Comparison of ENCODE assay signal across 26 cellular contexts in genomic region chr13:70027551-70027950, GRCh38.
DNase-seq lines count a peak whose midpoint lies in the region; FAIRE-seq and TF ChIP-seq lines count a peak whose summit lies in the region.
"Had no signal": no experiment of that assay in that cellular context is flagged by ENCODE, and none has a peak within 500 bp of the region (broad histone marks: within the 10 kb centered on the region; RNA-seq: fewer than 3 reads in every experiment).

No MANE protein-coding gene starts in this region.

- no peaks in the 10 kb centered on the region for H4K20me1 ChIP-seq in SU-DHL-6 (ENCODE audit: low read depth, low read length)
- H4K20me1 ChIP-seq: BLaER1 treated with 17β-estradiol and CSF1 and Interleukin-3, amounts not matched to agents 10 nM and 100 nM had no signal

- H3K27me3 Mint-ChIP-seq in HFFc6 (ENCODE audit: insufficient read depth): no peaks in the 10 kb centered on the region
- H3K27me3 Mint-ChIP-seq: CD4-positive, alpha-beta T cell; CD8-positive, alpha-beta memory T cell had no signal

- no peaks in the 10 kb centered on the region for H3K9me2 ChIP-seq in SU-DHL-6 (replicated peaks; ENCODE audit: insufficient read depth, low read length)

- H3K27ac ChIP-seq in SU-DHL-6 (ENCODE audit: low read depth, low read length): no peak overlapping the region
- H3K27ac ChIP-seq: A549; BLaER1 treated with 17β-estradiol and CSF1 and Interleukin-3, amounts not matched to agents 10 nM and 100 nM; GM23248 had no signal

- H2AFZ ChIP-seq in SU-DHL-6 (ENCODE audit: low read depth, low read length, severe bottlenecking): peak overlapping the region; percentile 68
- H2AFZ ChIP-seq: GM23248 had no signal

- TF ChIP-seq CTCF in SU-DHL-6 (IDR thresholded peaks at IDR 0.05; ENCODE audit: insufficient read depth, low read length, poor library complexity, severe bottlenecking) (no peak), HFFc6 (IDR thresholded peaks at IDR 0.05) (no peak)

- H3K9ac ChIP-seq in SU-DHL-6 (ENCODE audit: low read length): no peak overlapping the region
- H3K9ac ChIP-seq: BLaER1 treated with 17β-estradiol and CSF1 and Interleukin-3, amounts not matched to agents 10 nM and 100 nM; GM23248 had no signal

- H3K36me3 Mint-ChIP-seq in HFFc6 (ENCODE audit: low read depth): no peaks in the 10 kb centered on the region
- H3K36me3 Mint-ChIP-seq: CD14-positive monocyte had no signal

- H3K4me1 Mint-ChIP-seq in HFFc6 (ENCODE audit: low read depth): no peaks in the 10 kb centered on the region
- H3K4me1 Mint-ChIP-seq: CD14-positive monocyte; CD8-positive, alpha-beta memory T cell had no signal

- H3K9me3 ChIP-seq in SU-DHL-6 (ENCODE audit: insufficient read depth, low read length): no peaks in the 10 kb centered on the region; the same call in 1 of the 2 replicates
- H3K9me3 ChIP-seq: A549; BE2C; BLaER1 treated with 17β-estradiol and CSF1 and Interleukin-3, amounts not matched to agents 10 nM and 100 nM had no signal

- TF ChIP-seq POLR2A in GM12891 (IDR thresholded peaks at IDR 0.05; ENCODE audit: low read depth, low read length): no peak

- FAIRE-seq in GM12891 (lab: Jason Lieb, UNC): no peak
- FAIRE-seq: A549, GM12892, H1 had no signal

- no peak overlapping the region for H3K4me2 ChIP-seq in SU-DHL-6 (ENCODE audit: low read depth, low read length, poor library complexity, severe bottlenecking)
- H3K4me2 ChIP-seq: A549; BLaER1 treated with 17β-estradiol and CSF1 and Interleukin-3, amounts not matched to agents 10 nM and 100 nM had no signal

- no peak overlapping the region for H3K4me3 Mint-ChIP-seq in HFFc6
- H3K4me3 Mint-ChIP-seq: CD14-positive monocyte; CD4-positive, alpha-beta T cell; CD8-positive, alpha-beta memory T cell had no signal

- no peaks in the 10 kb centered on the region for H3K36me3 ChIP-seq in SU-DHL-6 (ENCODE audit: low read length)
- H3K36me3 ChIP-seq: BE2C; BLaER1 treated with 17β-estradiol and CSF1 and Interleukin-3, amounts not matched to agents 10 nM and 100 nM had no signal

- H3K9me3 Mint-ChIP-seq in HFFc6: peaks cover 38% of the 10 kb centered on the region

- no peaks in the 10 kb centered on the region for H3K79me2 ChIP-seq in SU-DHL-6 (ENCODE audit: insufficient read depth, low read length)

- DNase-seq in NCI-H82 (lab: John Stamatoyannopoulos, UW) (peak; percentile 73), globus pallidus (ENCODE audit: low spot score) (peak; percentile 7), NCI-H345 treated with DMSO at 0.1 percent for 48 hours (lab: John Stamatoyannopoulos, UW; ENCODE audit: unreplicated experiment) (no peak), GM19240 (ENCODE audit: insufficient read length, low spot score) (no peak), GM12891 (ENCODE audit: insufficient read length, low spot score) (no peak), HFFc6 (no peak)
- DNase-seq: 8988T; ACHN; AML-193; BE2C; Calu3; CD4-positive, alpha-beta T cell; CD8-positive, alpha-beta memory T cell; COR-L47; DMS53; DMS79 treated with DMSO at 0.1 percent for 48 hours; GF-D8; GM23248; H7; HCEC 1CT had no signal

- no peaks in the 10 kb centered on the region for H3K27me3 ChIP-seq in SU-DHL-6 (ENCODE audit: low read length)
- H3K27me3 ChIP-seq: BE2C; BLaER1 treated with 17β-estradiol and CSF1 and Interleukin-3, amounts not matched to agents 10 nM and 100 nM had no signal

- H3F3A ChIP-seq in SU-DHL-6 (ENCODE audit: insufficient read depth): no peaks in the 10 kb centered on the region

- no peak overlapping the region for H3K4me3 ChIP-seq in SU-DHL-6 (ENCODE audit: insufficient read depth, low read length, poor library complexity, severe bottlenecking)
- H3K4me3 ChIP-seq: A549; BLaER1 treated with 17β-estradiol and CSF1 and Interleukin-3, amounts not matched to agents 10 nM and 100 nM; GM23248 had no signal

- no peak overlapping the region for H3K27ac Mint-ChIP-seq in HFFc6
- H3K27ac Mint-ChIP-seq: CD14-positive monocyte; CD4-positive, alpha-beta T cell; CD8-positive, alpha-beta memory T cell had no signal

TF ChIP-seq in GM12891, 5 proteins besides CTCF, POLR2A, EP300 and RAD21:
- TF ChIP-seq SPI1 (IDR thresholded peaks at IDR 0.05; ENCODE audit: low read depth, low read length): no peak
- no peak for TF ChIP-seq POLR2AphosphoS5 (IDR thresholded peaks at IDR 0.05; ENCODE audit: low read depth, low read length)
- no peak for TF ChIP-seq PAX5 (IDR thresholded peaks at IDR 0.05; ENCODE audit: insufficient read depth, low read length, severe bottlenecking)
- no peak for TF ChIP-seq TAF1 (IDR thresholded peaks at IDR 0.05; ENCODE audit: low read depth, low read length)
- TF ChIP-seq POU2F2 (IDR thresholded peaks at IDR 0.05; ENCODE audit: low read depth, low read length): no peak

Comparison
In these comparisons a context has a peak if more than half of its experiments do, and no peak if none do; other contexts are left out.
1. DNase-seq: peak in NCI-H82 (single experiment) and globus pallidus (single experiment); none in NCI-H345 treated with DMSO at 0.1 percent for 48 hours (single experiment), GM19240 (single experiment), GM12891 (single experiment) and HFFc6 (single experiment).